ENCODE assay signal across 9 cellular contexts in genomic region chr16:86517652-86518258, GRCh38. TPM values are rescaled to one million over a fixed set of nuclear protein-coding genes. Genes with fewer than 3 reads are reported as not detected.
DNase-seq lines count a peak whose midpoint lies in the region; ATAC-seq, FAIRE-seq and TF ChIP-seq lines count a peak whose summit lies in the region.
"Had no signal": no experiment of that assay in that cellular context is flagged by ENCODE, and none has a peak within 500 bp of the region (broad histone marks: within the 10 kb centered on the region; RNA-seq: fewer than 3 reads in every experiment).

No MANE protein-coding gene starts in this region.

- peak; percentile 48 to 82 (median 71); a peak in 5 of 6 replicates for TF ChIP-seq CTCF in GM12878 (IDR thresholded peaks at IDR 0.05 in 2 of 3, conservative IDR thresholded peaks at IDR 0.05 in 1 of 3; ENCODE audit: control insufficient read depth in 2 of 3, extremely low read depth in 1 of 3, insufficient read depth in 1 of 3, low read depth in 3 of 3, low read length in 3 of 3)

- H3K4me2 ChIP-seq in GM12878 (ENCODE audit: control insufficient read depth, insufficient read depth): no peak overlapping the region

- H3K4me1 ChIP-seq in GM12878 (ENCODE audit: control insufficient read depth, insufficient read depth, low read length): no peaks in the 10 kb centered on the region

- in situ Hi-C loops in GM12878 (cut with MboI): loop anchor here (5.0 to 10.0 kb wide), 2 partner anchors 445 to 473 kb away; no protein-coding TSS in a partner anchor

- SMC1A ChIA-PET in GM12878 (lab: Charles Lee; ENCODE audit: uncharacterized antibody, unreplicated experiment): interaction anchor here (0.7 to 3.1 kb wide), 6 partner anchors 176 to 699 kb away, joined by 3 to 11 read pairs (median 4); no protein-coding TSS in a partner anchor

- 15% methylated on average over 17 of the region's 17 CpGs for WGBS in GM12878 (ENCODE audit: insufficient coverage, insufficient replicate concordance, low lambda C conversion rate, missing lambda C conversion rate)

- no TSS peak for BruUV-seq in GM12878 (replicated peaks; lab: Mats Ljungman, UMichigan)

- H3K27me3 ChIP-seq in GM12878 (replicated peaks in 1 of 2; ENCODE audit: control insufficient read depth in 2 of 2, insufficient read depth in 2 of 2, low read length in 1 of 2): peaks cover 5 to 9% of the 10 kb centered on the region in 2 experiments

- TF ChIP-seq RAD21 in GM12878 (IDR thresholded peaks at IDR 0.05; ENCODE audit: insufficient read depth, low read depth, low read length): peak; percentile 67

- no peak overlapping the region for H3K4me3 Mint-ChIP-seq in stimulated activated effector memory CD8-positive, alpha-beta T cell treated with anti-CD3 and anti-CD28 coated beads, Interleukin-12 subunit alpha, Interleukin-12 subunit beta, amount 100 ng/mL, for 72 hours
- H3K4me3 Mint-ChIP-seq: central memory CD8-positive, alpha-beta T cell had no signal

- no peak for TF ChIP-seq EP300 in GM12878 (IDR thresholded peaks at IDR 0.05; ENCODE audit: borderline replicate concordance in 1 of 2, control insufficient read depth in 1 of 2, low read depth in 2 of 2, low read length in 2 of 2)

- H3K9ac ChIP-seq in GM12878 (ENCODE audit: control insufficient read depth, insufficient read depth, low read length): no peak overlapping the region

- DNase-seq in activated naive CD4-positive, alpha-beta T cell treated with anti-CD3 and anti-CD28 coated beads, Interleukin-2, amount 50 U/mL, for 72 hours (ENCODE audit: low spot score in 2 of 2): peak in 1 of 2 donors; percentile 46
- no peak for DNase-seq in activated naive CD4-positive, alpha-beta T cell treated with Interleukin-2 at 50 U/mL for 16 hours
- DNase-seq in NCI-H1105 (lab: John Stamatoyannopoulos, UW) (peak; percentile 24), GM12878 (ENCODE audit: low read depth, low spot score) (no peak), inferior parietal cortex (ENCODE audit: extremely low spot score) (peak; percentile 61), NCI-H1436 treated with DMSO at 0.1 percent for 48 hours (lab: John Stamatoyannopoulos, UW) (no peak)
- no peak for DNase-seq in stimulated activated effector memory CD8-positive, alpha-beta T cell treated with anti-CD3 and anti-CD28 coated beads, Interleukin-12 subunit alpha, Interleukin-12 subunit beta, amount 100 ng/mL, for 72 hours (ENCODE audit: low spot score in 2 of 2)

- H3K36me3 ChIP-seq in GM12878 (ENCODE audit: control insufficient read depth in 2 of 2, insufficient read depth in 2 of 2, low read length in 1 of 2): no peaks in the 10 kb centered on the region

- ATAC-seq in activated naive CD4-positive, alpha-beta T cell treated with anti-CD3 and anti-CD28 coated beads, Interleukin-2, amount 50 U/mL, for 72 hours: peak; percentile 41 to 74
- ATAC-seq in GM12878 (peak; percentile 84), GM21786 (IDR thresholded peaks at IDR 0.05; ENCODE audit: unreplicated experiment) (no peak)
- ATAC-seq in stimulated activated effector memory CD8-positive, alpha-beta T cell treated with anti-CD3 and anti-CD28 coated beads, Interleukin-12 subunit alpha, Interleukin-12 subunit beta, amount 100 ng/mL, for 72 hours: peak; percentile 56

- no peak for TF ChIP-seq POLR2A in GM12878 (IDR thresholded peaks at IDR 0.05; ENCODE audit: low read depth, low read length)

- RAD21 ChIA-PET in GM12878 (lab: Charles Lee; ENCODE audit: unreplicated experiment): interaction anchor here (0.6 to 1.7 kb wide), 10 partner anchors 442 to 1381 kb away, joined by 3 to 10 read pairs (median 3); no protein-coding TSS in a partner anchor

- CTCF ChIA-PET in GM12878 (lab: Yijun Ruan, JAX): interaction anchor here (0.6 to 5.7 kb wide), 24 partner anchors 11 to 703 kb away, joined by 3 to 37 read pairs (median 4); no protein-coding TSS in a partner anchor

- H3K27ac ChIP-seq in GM12878 (ENCODE audit: control insufficient read depth, insufficient read depth): no peak overlapping the region

- no peak overlapping the region for H2AFZ ChIP-seq in GM12878 (ENCODE audit: control insufficient read depth, low read depth, low read length)

- no peak overlapping the region for H3K27ac Mint-ChIP-seq in activated naive CD4-positive, alpha-beta T cell treated with anti-CD3 and anti-CD28 coated beads, Interleukin-2, amount 50 U/mL, for 72 hours
- no peak overlapping the region for H3K27ac Mint-ChIP-seq in stimulated activated effector memory CD8-positive, alpha-beta T cell treated with anti-CD3 and anti-CD28 coated beads, Interleukin-12 subunit alpha, Interleukin-12 subunit beta, amount 100 ng/mL, for 72 hours

- FAIRE-seq in GM12878 (lab: Jason Lieb, UNC): no peak

- H3K4me1 Mint-ChIP-seq in stimulated activated effector memory CD8-positive, alpha-beta T cell treated with anti-CD3 and anti-CD28 coated beads, Interleukin-12 subunit alpha, Interleukin-12 subunit beta, amount 100 ng/mL, for 72 hours: peaks cover 13% of the 10 kb centered on the region

- H3K79me2 ChIP-seq in GM12878 (ENCODE audit: control insufficient read depth, insufficient read depth, low read length): no peaks in the 10 kb centered on the region

- H3K9me3 Mint-ChIP-seq in activated naive CD4-positive, alpha-beta T cell treated with anti-CD3 and anti-CD28 coated beads, Interleukin-2, amount 50 U/mL, for 72 hours: no peaks in the 10 kb centered on the region
- no peaks in the 10 kb centered on the region for H3K9me3 Mint-ChIP-seq in stimulated activated effector memory CD8-positive, alpha-beta T cell treated with anti-CD3 and anti-CD28 coated beads, Interleukin-12 subunit alpha, Interleukin-12 subunit beta, amount 100 ng/mL, for 72 hours
- H3K9me3 Mint-ChIP-seq: central memory CD8-positive, alpha-beta T cell had no signal

- no peak overlapping the region for H3K4me3 ChIP-seq in GM12878

- POLR2A ChIA-PET in GM12878 (lab: Charles Lee): no interaction called here

- H3K36me3 Mint-ChIP-seq in activated naive CD4-positive, alpha-beta T cell treated with anti-CD3 and anti-CD28 coated beads, Interleukin-2, amount 50 U/mL, for 72 hours: peaks cover 0 to 4% of the 10 kb centered on the region in 2 donors
- H3K36me3 Mint-ChIP-seq in stimulated activated effector memory CD8-positive, alpha-beta T cell treated with anti-CD3 and anti-CD28 coated beads, Interleukin-12 subunit alpha, Interleukin-12 subunit beta, amount 100 ng/mL, for 72 hours: no peaks in the 10 kb centered on the region

- H3K9me3 ChIP-seq in GM12878 (replicated peaks; ENCODE audit: control insufficient read depth, insufficient read depth, low read length): no peaks in the 10 kb centered on the region

- H4K20me1 ChIP-seq in GM12878 (ENCODE audit: control insufficient read depth, insufficient read depth): no peaks in the 10 kb centered on the region

- intact Hi-C loops in GM12878 (cut with micrococcal nuclease; ENCODE audit: unreplicated experiment): loop anchor here (1.0 to 10.0 kb wide), 2 partner anchors 473 to 696 kb away; no protein-coding TSS in a partner anchor

RNA-seq across cellular contexts. Expression of gene FOXF1, which starts 7.4 kb away (rescaled TPM):
- total RNA-seq in activated naive CD4-positive, alpha-beta T cell treated with anti-CD3 and anti-CD28 coated beads, Interleukin-2, amount 50 U/mL, for 72 hours: not detected
- not detected in 2 replicates for total RNA-seq in GM12878 (2013; cell fraction: nucleolus; rRNA removed)
- total RNA-seq in GM12878 (2014; rRNA removed): not detected in 2 replicates
- total RNA-seq in GM12878 (2014; rRNA removed; fragmentation: Illumina TruSeq; extraction: Trizol): not detected in 2 replicates
- not detected in 2 replicates for total RNA-seq in GM12878 (2021)
- not detected for polyA plus RNA-seq in GM12878 (2011; ENCODE audit: low read depth)
- 0.01 TPM in 1 of 2 replicates, not detected in the other for polyA plus RNA-seq in GM12878 (2011; rRNA removed)
- polyA plus RNA-seq in GM12878 (2011; cell fraction: cytosol; rRNA removed): 0.01 and 0.02 TPM in 2 replicates
- polyA plus RNA-seq in GM12878 (2011; cell fraction: nucleus; rRNA removed): 0.06 and 0.10 TPM in 2 replicates
- polyA plus RNA-seq in GM12878 (2012): not detected in 2 replicates
- polyA plus RNA-seq in GM12878 (2014; fragmentation: Illumina TruSeq; extraction: Trizol): not detected in 2 replicates
- not detected for polyA plus RNA-seq in GM12878 (2014; fragmentation: Nextera tagmentation; extraction: Ambion mirVana)
- polyA plus RNA-seq in GM12878 (2014; rRNA removed): not detected in 2 replicates
- not detected for polyA plus RNA-seq in GM12878 (2016; fragmentation: Nextera tagmentation; extraction: Ambion mirVana)
- polyA minus RNA-seq in GM12878 (2011; rRNA and poly(A)+ RNA removed): not detected in 2 replicates
- not detected in 2 replicates for polyA minus RNA-seq in GM12878 (2011; cell fraction: cytosol; rRNA and poly(A)+ RNA removed)
- 0.10 TPM in 1 of 2 replicates, not detected in the other for polyA minus RNA-seq in GM12878 (2011; cell fraction: nucleus; rRNA and poly(A)+ RNA removed)

RNA-seq across cellular contexts. Expression of gene MTHFSD, which starts 37.3 kb away (rescaled TPM):
- 10 to 100 TPM; 20.5 to 21.8 TPM for total RNA-seq in activated naive CD4-positive, alpha-beta T cell treated with anti-CD3 and anti-CD28 coated beads, Interleukin-2, amount 50 U/mL, for 72 hours
- total RNA-seq in GM12878 (2013; cell fraction: nucleolus; rRNA removed): 83.6 and 90.5 TPM in 2 replicates
- total RNA-seq in GM12878 (2014; rRNA removed) (15.2 and 19.7 TPM in 2 replicates), GM12878 (2014; rRNA removed; fragmentation: Illumina TruSeq; extraction: Trizol) (13.5 and 14.5 TPM in 2 replicates), GM12878 (2021) (19.0 TPM in 2 replicates)
- 5.2 TPM for polyA plus RNA-seq in GM12878 (2011; ENCODE audit: low read depth)
- polyA plus RNA-seq in GM12878 (2011; rRNA removed) (21.7 and 24.5 TPM in 2 replicates), GM12878 (2014; fragmentation: Illumina TruSeq; extraction: Trizol) (15.0 and 15.7 TPM in 2 replicates), GM12878 (2014; fragmentation: Nextera tagmentation; extraction: Ambion mirVana) (1 to 10 TPM; 2.2 to 3.3 TPM), GM12878 (2014; rRNA removed) (17.7 and 17.8 TPM in 2 replicates), GM12878 (2016; fragmentation: Nextera tagmentation; extraction: Ambion mirVana) (10 to 100 TPM; 18.6 to 20.2 TPM)
- 16.6 and 19.3 TPM in 2 replicates for polyA plus RNA-seq in GM12878 (2011; cell fraction: cytosol; rRNA removed)
- polyA plus RNA-seq in GM12878 (2011; cell fraction: nucleus; rRNA removed): 109 and 129 TPM in 2 replicates
- polyA plus RNA-seq in GM12878 (2012): 13.2 and 16.9 TPM in 2 replicates
- 21.4 and 24.6 TPM in 2 replicates for polyA minus RNA-seq in GM12878 (2011; rRNA and poly(A)+ RNA removed)
- 6.3 and 7.1 TPM in 2 replicates for polyA minus RNA-seq in GM12878 (2011; cell fraction: cytosol; rRNA and poly(A)+ RNA removed)
- 48.8 and 64.1 TPM in 2 replicates for polyA minus RNA-seq in GM12878 (2011; cell fraction: nucleus; rRNA and poly(A)+ RNA removed)

RNA-seq across cellular contexts. Expression of gene FOXC2, which starts 48.9 kb away (rescaled TPM):
- not detected for total RNA-seq in activated naive CD4-positive, alpha-beta T cell treated with anti-CD3 and anti-CD28 coated beads, Interleukin-2, amount 50 U/mL, for 72 hours
- total RNA-seq in GM12878 (2013; cell fraction: nucleolus; rRNA removed): not detected in 2 replicates
- total RNA-seq in GM12878 (2014; rRNA removed) (not detected in 2 replicates), GM12878 (2014; rRNA removed; fragmentation: Illumina TruSeq; extraction: Trizol) (not detected in 2 replicates), GM12878 (2021) (not detected in 2 replicates)
- not detected for polyA plus RNA-seq in GM12878 (2011; ENCODE audit: low read depth)
- polyA plus RNA-seq in GM12878 (2011; rRNA removed) (not detected in 2 replicates), GM12878 (2014; fragmentation: Illumina TruSeq; extraction: Trizol) (not detected in 2 replicates), GM12878 (2014; fragmentation: Nextera tagmentation; extraction: Ambion mirVana) (not detected), GM12878 (2014; rRNA removed) (0.03 TPM in 1 of 2 replicates, not detected in the other), GM12878 (2016; fragmentation: Nextera tagmentation; extraction: Ambion mirVana) (not detected)
- polyA plus RNA-seq in GM12878 (2011; cell fraction: cytosol; rRNA removed): 0.01 TPM in 1 of 2 replicates, not detected in the other
- not detected in 2 replicates for polyA plus RNA-seq in GM12878 (2011; cell fraction: nucleus; rRNA removed)
- 0.04 TPM in 1 of 2 replicates, not detected in the other for polyA plus RNA-seq in GM12878 (2012)
- not detected in 2 replicates for polyA minus RNA-seq in GM12878 (2011; rRNA and poly(A)+ RNA removed)
- polyA minus RNA-seq in GM12878 (2011; cell fraction: cytosol; rRNA and poly(A)+ RNA removed): not detected in 2 replicates
- polyA minus RNA-seq in GM12878 (2011; cell fraction: nucleus; rRNA and poly(A)+ RNA removed): not detected in 2 replicates

Comparison
In these comparisons a context has a peak if more than half of its experiments do, and no peak if none do; other contexts are left out.
1. DNase-seq: peak in NCI-H1105 (single experiment) and inferior parietal cortex (single experiment); none in activated naive CD4-positive, alpha-beta T cell treated with Interleukin-2 at 50 U/mL for 16 hours (single experiment), GM12878 (single experiment), stimulated activated effector memory CD8-positive, alpha-beta T cell treated with anti-CD3 and anti-CD28 coated beads, Interleukin-12 subunit alpha, Interleukin-12 subunit beta, amount 100 ng/mL, for 72 hours (0 of 2) and NCI-H1436 treated with DMSO at 0.1 percent for 48 hours (single experiment).